In genomic region chr5:177338251-177339106, GRCh38 we compare ENCODE assay signal across 17 cellular contexts.
"Had no signal": no experiment of that assay in that cellular context is flagged by ENCODE, and none has a peak within 500 bp of the region (broad histone marks: within the 10 kb centered on the region; RNA-seq: fewer than 3 reads in every experiment).

No MANE protein-coding gene starts in this region.

- H3K27me3 Mint-ChIP-seq: activated naive CD4-positive, alpha-beta T cell treated with anti-CD3 and anti-CD28 coated beads, Interleukin-2, amount 50 U/mL, for 24 hours; brain; naive thymus-derived CD4-positive, alpha-beta T cell had no signal

- H3K9me3 ChIP-seq: esophagus muscularis mucosa, psoas muscle, transverse colon had no signal

- H3K9me3 Mint-ChIP-seq: activated naive CD4-positive, alpha-beta T cell treated with anti-CD3 and anti-CD28 coated beads, Interleukin-2, amount 50 U/mL, for 24 hours; brain had no signal

- DNase-seq: activated CD4-positive, alpha-beta T cell treated with anti-CD3 and anti-CD28 coated beads for 1 hour; activated T-cell treated with anti-CD3 and anti-CD28 coated beads for 4 hours; amygdala; hypothalamus; left cardiac atrium; mammary epithelial cell; naive thymus-derived CD4-positive, alpha-beta T cell; occipital lobe; psoas muscle; stimulated activated CD4-positive, alpha-beta T cell treated with anti-CD3 and anti-CD28 coated beads, Interleukin-2, amount 100 ng/mL, for 24 hours; stimulated activated naive CD4-positive, alpha-beta T cell; substantia nigra; transverse colon had no signal

- H3K4me1 ChIP-seq: transverse colon had no signal

- H3K27ac Mint-ChIP-seq: activated naive CD4-positive, alpha-beta T cell treated with anti-CD3 and anti-CD28 coated beads, Interleukin-2, amount 50 U/mL, for 24 hours; brain had no signal

- H3K4me3 ChIP-seq: esophagus muscularis mucosa, psoas muscle, transverse colon had no signal

- H3K4me1 Mint-ChIP-seq: brain had no signal

- H3K27me3 ChIP-seq: esophagus muscularis mucosa, transverse colon had no signal

- ATAC-seq: left cardiac atrium; naive thymus-derived CD4-positive, alpha-beta T cell; psoas muscle; sciatic nerve had no signal

- H3K4me3 Mint-ChIP-seq: activated naive CD4-positive, alpha-beta T cell treated with anti-CD3 and anti-CD28 coated beads, Interleukin-2, amount 50 U/mL, for 24 hours; brain; naive thymus-derived CD4-positive, alpha-beta T cell had no signal

- H3K27ac ChIP-seq: esophagus muscularis mucosa, psoas muscle, transverse colon had no signal
